In genomic region chr7:101099969-101100781, GRCh38 we compare ENCODE assay signal across 1 cellular context.
TF ChIP-seq lines count a peak whose summit lies in the region.

No MANE protein-coding gene starts in this region.

TF ChIP-seq in IMR-90, 13 proteins besides CTCF, POLR2A, EP300 and RAD21:
- TF ChIP-seq MAZ (IDR thresholded peaks at IDR 0.05; ENCODE audit: borderline replicate concordance, low read depth, low read length): peak; percentile 98
- peak; percentile 98 for TF ChIP-seq NFE2L2 (IDR thresholded peaks at IDR 0.05; ENCODE audit: low read depth, low read length)
- no peak for TF ChIP-seq CHD1 (IDR thresholded peaks at IDR 0.05; ENCODE audit: low read depth, low read length)
- TF ChIP-seq MAFK (IDR thresholded peaks at IDR 0.05; ENCODE audit: low read depth, low read length): peak; percentile 91
- peak; percentile 75; the same call in 1 of the 2 replicates for TF ChIP-seq MXI1 (IDR thresholded peaks at IDR 0.05; ENCODE audit: borderline replicate concordance, low read depth, low read length)
- TF ChIP-seq SMC3 (IDR thresholded peaks at IDR 0.05; ENCODE audit: low read depth, low read length): peak; percentile 19
- peak; percentile 76 for TF ChIP-seq USF2 (IDR thresholded peaks at IDR 0.05; ENCODE audit: low read depth, low read length)
- peak; percentile 100 for TF ChIP-seq FOS (IDR thresholded peaks at IDR 0.05; ENCODE audit: low read depth, low read length)
- no peak for TF ChIP-seq ELK1 (IDR thresholded peaks at IDR 0.05; ENCODE audit: borderline replicate concordance, low read depth, low read length)
- TF ChIP-seq CEBPB (IDR thresholded peaks at IDR 0.05; ENCODE audit: low read depth, low read length): peak; percentile 75
- peak; percentile 64 for TF ChIP-seq RCOR1 (IDR thresholded peaks at IDR 0.05; ENCODE audit: insufficient replicate concordance, low read length)
- TF ChIP-seq BHLHE40 (IDR thresholded peaks at IDR 0.05; ENCODE audit: low read depth, low read length): peak; percentile 85
- no peak for TF ChIP-seq RFX5 (IDR thresholded peaks at IDR 0.05; ENCODE audit: low read depth, low read length)
